ENCODE assay signal across 7 cellular contexts in the genomic region with DNA sequence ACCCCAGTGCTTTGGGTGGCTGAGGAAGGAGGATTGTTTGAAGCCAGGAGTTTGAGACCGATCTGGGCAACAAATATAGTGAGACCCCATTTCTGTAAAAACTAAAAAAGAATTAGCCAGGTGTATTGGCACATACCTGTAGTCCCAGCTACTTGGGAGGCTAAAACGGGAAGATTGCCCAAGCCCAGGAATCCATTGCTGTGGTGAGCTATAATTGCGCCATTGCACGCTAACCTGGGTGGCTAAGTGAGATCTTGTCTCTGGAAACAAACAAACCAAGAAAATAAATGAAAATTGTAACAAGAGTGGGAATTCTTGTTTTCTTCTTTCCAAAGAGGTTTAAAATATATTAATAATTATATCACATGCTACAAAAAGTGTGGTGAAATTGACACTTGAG.
"Had no signal": no experiment of that assay in that cellular context is flagged by ENCODE, and none has a peak within 500 bp of the region (broad histone marks: within the 10 kb centered on the region; RNA-seq: fewer than 3 reads in every experiment).

No MANE protein-coding gene starts in this region.

- DNase-seq: H9, HCEC 1CT, IMR-90, KG1 had no signal

- H3K4me2 ChIP-seq: GM23338 had no signal

- H3K4me3 ChIP-seq: GM23338, K562 had no signal

- H2AFZ ChIP-seq: GM23338 had no signal

- H3K27ac ChIP-seq: HL-60 had no signal
